26 cellular contexts compared by ENCODE assay signal in genomic region chr20:57544838-57545564, GRCh38. TPM values are rescaled to one million over a fixed set of nuclear protein-coding genes. Genes with fewer than 3 reads are reported as not detected.
A peak's percentile ranks its signal among the peaks of the same experiment; 100 is the strongest.
DNase-seq lines count a peak whose midpoint lies in the region; TF ChIP-seq lines count a peak whose summit lies in the region.
"Had no signal": no experiment of that assay in that cellular context is flagged by ENCODE, and none has a peak within 500 bp of the region (broad histone marks: within the 10 kb centered on the region; RNA-seq: fewer than 3 reads in every experiment).

No MANE protein-coding gene starts in this region.

- H3K27me3 ChIP-seq in hepatocyte: no peaks in the 10 kb centered on the region
- H3K27me3 ChIP-seq: thyroid gland had no signal

- WGBS in hepatocyte (ENCODE audit: low lambda C conversion rate, missing lambda C conversion rate): 62% methylated on average over 12 of the region's 12 CpGs

- H3K9me3 ChIP-seq in HEK293 (ENCODE audit: control insufficient read depth, insufficient read depth, low read depth, low read length): no peaks in the 10 kb centered on the region
- H3K9me3 ChIP-seq in hepatocyte (ENCODE audit: low read depth): no peaks in the 10 kb centered on the region
- H3K9me3 ChIP-seq: thyroid gland had no signal

- H3K79me2 ChIP-seq in hepatocyte: no peaks in the 10 kb centered on the region

- H3K4me1 ChIP-seq in HEK293 (ENCODE audit: control insufficient read depth, insufficient read depth, low read length) (no peaks in the 10 kb centered on the region), hepatocyte (ENCODE audit: insufficient read depth) (no peaks in the 10 kb centered on the region)
- H3K4me1 ChIP-seq: thyroid gland had no signal

- H3K4me3 ChIP-seq in HEK293 (ENCODE audit: low read depth, low read length) (no peak overlapping the region), hepatocyte (no peak overlapping the region)
- H3K4me3 ChIP-seq: thyroid gland had no signal

- H2AFZ ChIP-seq in hepatocyte: no peak overlapping the region

- H3K9me2 ChIP-seq in hepatocyte (replicated peaks; ENCODE audit: insufficient read depth): no peaks in the 10 kb centered on the region

- H3K27ac ChIP-seq in HEK293 (ENCODE audit: extremely low read depth, low read depth, low read length) (no peak overlapping the region), hepatocyte (peak overlapping the region; percentile 52)
- H3K27ac ChIP-seq: thyroid gland had no signal

- TF ChIP-seq CTCF in HEK293 (tag by site-specific recombination; IDR thresholded peaks at IDR 0.05): no peak
- TF ChIP-seq CTCF in hepatocyte (IDR thresholded peaks at IDR 0.05; ENCODE audit: poor library complexity): no peak

- POLR2A ChIA-PET in HEK293 (lab: Yijun Ruan, JAX): no interaction called here

- CTCF ChIA-PET in HEK293 (lab: Yijun Ruan, JAX): interaction anchor here (0.6 to 1.3 kb wide), 3 partner anchors 29 to 44 kb away, joined by 3 read pairs; no protein-coding TSS in a partner anchor

- H4K20me1 ChIP-seq in hepatocyte (ENCODE audit: insufficient read depth, poor library complexity, severe bottlenecking): no peaks in the 10 kb centered on the region

- DNase-seq in NCI-H69 (lab: John Stamatoyannopoulos, UW) (peak; percentile 9), hepatocyte (ENCODE audit: low spot score) (peak; percentile 33), pons (ENCODE audit: low spot score) (peak; percentile 5), retina (no peak), cortex of kidney (lab: John Stamatoyannopoulos, UW) (no peak), NCI-H526 (lab: John Stamatoyannopoulos, UW) (no peak)
- DNase-seq: activated effector memory CD4-positive, alpha-beta T cell treated with Interleukin-2 at 50 U/mL for 16 hours; CD4-positive, CD25-positive, alpha-beta regulatory T cell; EL; H7; kidney; NCI-H1092; NCI-H2029 treated with DMSO at 0.1 percent for 48 hours; NCI-H446 treated with DMSO at 0.1 percent for 48 hours; occipital lobe; PC-3; SHP77; stimulated activated CD4-positive, alpha-beta T cell treated with anti-CD3 and anti-CD28 coated beads, Interleukin-12 subunit alpha, Interleukin-12 subunit beta, amount 100 ng/mL, for 4 hours; stimulated activated CD4-positive, alpha-beta T cell treated with anti-CD3 and anti-CD28 coated beads, Interleukin-4, amount 100 ng/mL, for 24 hours; stimulated activated naive B cell treated with anti-CD40 and anti-IgM and Interleukin-4, amounts not matched to agents 10 μg/mL and 1 μg/mL and 100 μg/mL, for 72 hours; T1000; thyroid gland had no signal

- H3K36me3 ChIP-seq in HEK293 (ENCODE audit: control insufficient read depth in 2 of 2, insufficient read depth in 1 of 2, low read length in 2 of 2): no peaks in the 10 kb centered on the region
- H3K36me3 ChIP-seq in hepatocyte (replicated peaks; ENCODE audit: insufficient read depth, low read depth): no peaks in the 10 kb centered on the region
- H3K36me3 ChIP-seq: thyroid gland had no signal

- H3K4me2 ChIP-seq in hepatocyte: no peak overlapping the region

TF ChIP-seq in HEK293, 187 proteins besides CTCF, POLR2A, EP300 and RAD21:
- TF ChIP-seq ZNF341 (tag by site-specific recombination; IDR thresholded peaks at IDR 0.05; ENCODE audit: low read depth): peak; percentile 31; the same call in 1 of the 2 replicates
- no peak for TF ChIP-seq ZNF670 (tag by site-specific recombination; IDR thresholded peaks at IDR 0.05; ENCODE audit: low read depth)
- peak; percentile 63 for TF ChIP-seq ZFHX2 (tag by site-specific recombination; conservative IDR thresholded peaks at IDR 0.05)
- no peak for TF ChIP-seq ZBTB1 (tag by site-specific recombination; IDR thresholded peaks at IDR 0.05)
- TF ChIP-seq EGR2 (tag by site-specific recombination; IDR thresholded peaks at IDR 0.05; ENCODE audit: low read depth): peak; percentile 78
- TF ChIP-seq TCF7L2 (IDR thresholded peaks at IDR 0.05; ENCODE audit: borderline replicate concordance, low read depth, low read length): no peak
- no peak for TF ChIP-seq ZNF600 (tag by site-specific recombination; IDR thresholded peaks at IDR 0.05)

RNA-seq across cellular contexts. Expression of gene PCK1, which starts 15.9 kb away (rescaled TPM):
- total RNA-seq in hepatocyte: 12.0 and 12.8 TPM in 2 replicates
- 8.8 and 11.6 TPM in 2 replicates for polyA plus RNA-seq in hepatocyte
- total RNA-seq: CD4-positive, CD25-positive, alpha-beta regulatory T cell; glomerular endothelial cell; H7; LHCN-M2; myocyte; PC-3 had no signal
- polyA plus RNA-seq: CD4-positive, CD25-positive, alpha-beta regulatory T cell had no signal

RNA-seq across cellular contexts. Expression of gene CTCFL, which starts 20.1 kb away (rescaled TPM):
- 0.12 TPM in 1 of 2 replicates, not detected in the other for total RNA-seq in hepatocyte
- not detected in 2 replicates for polyA plus RNA-seq in hepatocyte
- total RNA-seq: CD4-positive, CD25-positive, alpha-beta regulatory T cell; glomerular endothelial cell; kidney; LHCN-M2; myocyte; occipital lobe; PC-3 had no signal
- polyA plus RNA-seq: CD4-positive, CD25-positive, alpha-beta regulatory T cell had no signal

Comparison
In these comparisons a context has a peak if more than half of its experiments do, and no peak if none do; other contexts are left out.
1. DNase-seq: peak in NCI-H69 (single experiment), hepatocyte (single experiment) and pons (single experiment); none in retina (single experiment), cortex of kidney (single experiment) and NCI-H526 (0 of 2).